ENCODE assay signal across 24 cellular contexts in genomic region chr7:126988022-126988421, GRCh38.
"Had no signal": no experiment of that assay in that cellular context is flagged by ENCODE, and none has a peak within 500 bp of the region (broad histone marks: within the 10 kb centered on the region; RNA-seq: fewer than 3 reads in every experiment).

No MANE protein-coding gene starts in this region.

- H3K27ac ChIP-seq: stomach, suprapubic skin, testis, thoracic aorta, thyroid gland, tibial artery, tibial nerve, transverse colon, upper lobe of left lung, upper lobe of right lung, uterus, vagina had no signal

- DNase-seq: stimulated activated CD4-positive, alpha-beta T cell treated with anti-CD3 and anti-CD28 coated beads, Interleukin-2, amount 100 ng/mL, for 48 hours; stimulated activated CD4-positive, alpha-beta T cell treated with anti-CD3 and anti-CD28 coated beads, Interleukin-4, amount 100 ng/mL, for 1 hour; stimulated activated CD4-positive, alpha-beta T cell treated with anti-CD3 and anti-CD28 coated beads, Interleukin-4, amount 100 ng/mL, for 24 hours; stimulated activated CD4-positive, alpha-beta T cell treated with anti-CD3 and anti-CD28 coated beads, Interleukin-4, amount 100 ng/mL, for 4 hours; stimulated activated CD8-positive, alpha-beta memory T cell treated with anti-CD3 and anti-CD28 coated beads, Interleukin-4, amount 100 ng/mL, for 48 hours; stimulated activated naive B cell treated with anti-CD40 and anti-IgM and Interleukin-4, amounts not matched to agents 10 μg/mL and 1 μg/mL and 100 μg/mL, for 72 hours; stimulated activated naive CD4-positive, alpha-beta T cell; stimulated activated naive CD4-positive, alpha-beta T cell treated with Interleukin-2 at 50 U/mL for 16 hours; stimulated activated naive CD8-positive, alpha-beta T cell treated with anti-CD3 and anti-CD28 coated beads, Interleukin-15, amount 100 ng/mL, for 72 hours; stimulated activated naive CD8-positive, alpha-beta T cell treated with anti-CD3 and anti-CD28 coated beads, Interleukin-15, Interleukin-2, amounts not matched to agents 100 U/mL and 50 U/mL, for 24 hours; stomach; substantia nigra; testis; thyroid gland; tibial artery; transverse colon; trophoblast cell; upper lobe of right lung; uterus had no signal

- H3K4me1 ChIP-seq: stomach, suprapubic skin, testis, thyroid gland, tibial artery, tibial nerve, transverse colon, upper lobe of left lung, upper lobe of right lung, uterus, vagina had no signal

- H3K36me3 ChIP-seq: stomach, suprapubic skin, thoracic aorta, thyroid gland, tibial artery, tibial nerve, transverse colon, upper lobe of left lung, upper lobe of right lung, uterus, vagina had no signal

- H3K9me3 ChIP-seq: suprapubic skin, testis, thoracic aorta, thyroid gland, tibial artery, transverse colon, upper lobe of left lung, upper lobe of right lung, uterus, vagina had no signal

- H3K4me3 ChIP-seq: stomach, suprapubic skin, testis, thoracic aorta, thyroid gland, tibial artery, tibial nerve, transverse colon, upper lobe of left lung, upper lobe of right lung, uterus, vagina had no signal

- H3K27me3 ChIP-seq: stomach, suprapubic skin, testis, thyroid gland, tibial artery, tibial nerve, transverse colon, upper lobe of left lung, upper lobe of right lung, uterus, vagina had no signal
